Comparison of ENCODE assay signal across 8 cellular contexts in the genomic region with DNA sequence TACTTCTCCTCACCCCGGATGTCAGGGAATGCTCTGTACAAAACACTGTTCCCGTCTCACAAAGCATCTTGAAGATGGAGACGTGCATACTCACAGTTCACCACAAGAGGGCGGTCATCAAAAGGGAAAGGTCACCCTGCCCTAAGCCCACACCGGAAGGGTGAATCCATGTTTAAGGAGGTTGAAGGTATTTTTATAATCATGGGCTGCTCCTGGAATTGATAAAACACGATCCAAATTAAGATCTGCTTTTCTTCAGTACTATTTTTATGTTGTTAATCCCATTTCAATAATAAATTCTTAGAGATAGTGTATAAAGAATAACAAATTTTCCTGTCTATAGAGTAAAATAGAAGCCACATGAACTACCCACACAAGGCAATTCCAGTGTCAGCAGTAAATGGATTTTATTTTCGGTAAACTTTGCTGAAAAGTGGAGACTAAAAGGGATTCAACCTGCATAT.
A peak's percentile ranks its signal among the peaks of the same experiment; 100 is the strongest.
DNase-seq lines count a peak whose midpoint lies in the region; ATAC-seq and TF ChIP-seq lines count a peak whose summit lies in the region.

No MANE protein-coding gene starts in this region.

- intact Hi-C loops in breast epithelium (cut with DNase I; ENCODE audit: low total_unique reads): no loop called here

- DNase-seq in AG08395 (ENCODE audit: low spot score) (peak; percentile 66), NCI-H2171 treated with DMSO at 0.1 percent for 48 hours (lab: John Stamatoyannopoulos, UW) (peak; percentile 85), breast epithelium (ENCODE audit: low spot score in 2 of 2) (peak; percentile 63 to 75), iris pigment epithelial cell (ENCODE audit: low read depth) (peak; percentile 81)
- peak; percentile 63 to 69 (median 68) for DNase-seq in stimulated activated CD4-positive, alpha-beta T cell treated with anti-CD3 and anti-CD28 coated beads, Interleukin-1b, Interleukin-23, amount 100 ng/mL, for 24 hours (ENCODE audit: low read depth in 4 of 4, low spot score in 1 of 4)

- no peak overlapping the region for H3K4me3 ChIP-seq in breast epithelium

- ATAC-seq in GM18868 (IDR thresholded peaks at IDR 0.05; ENCODE audit: unreplicated experiment): peak; percentile 91
- peak; percentile 85 for ATAC-seq in HG03103 (IDR thresholded peaks at IDR 0.05; ENCODE audit: low read depth, unreplicated experiment)

- no peak for TF ChIP-seq POLR2A in breast epithelium (IDR thresholded peaks at IDR 0.05)

- no peaks in the 10 kb centered on the region for H3K27me3 ChIP-seq in breast epithelium

- no peak for TF ChIP-seq CTCF in VCaP (conservative IDR thresholded peaks at IDR 0.05)
- peak; percentile 84 to 89 (median 87) for TF ChIP-seq CTCF in breast epithelium (IDR thresholded peaks at IDR 0.05)

- no peaks in the 10 kb centered on the region for H3K4me1 ChIP-seq in breast epithelium

- H3K27ac ChIP-seq in VCaP: peak overlapping the region; percentile 4
- no peak overlapping the region for H3K27ac ChIP-seq in breast epithelium

- no peaks in the 10 kb centered on the region for H3K9me3 ChIP-seq in breast epithelium

- no peaks in the 10 kb centered on the region for H3K36me3 ChIP-seq in breast epithelium
